Comparison of ENCODE assay signal across 8 cellular contexts in genomic region chr4:40897557-40898203, GRCh38.
A peak's percentile ranks its signal among the peaks of the same experiment; 100 is the strongest.
DNase-seq lines count a peak whose midpoint lies in the region; ATAC-seq and TF ChIP-seq lines count a peak whose summit lies in the region.

No MANE protein-coding gene starts in this region.

- POLR2A ChIA-PET in AG04449 (lab: Yijun Ruan, JAX): interaction anchor here (0.7 kb wide), 1 partner anchor 10 kb away, joined by 3 read pairs; no protein-coding TSS in a partner anchor

- ATAC-seq in GM18867 (IDR thresholded peaks at IDR 0.05; ENCODE audit: unreplicated experiment) (peak; percentile 74), HG03520 (IDR thresholded peaks at IDR 0.05; ENCODE audit: unreplicated experiment) (peak; percentile 55)

- no peak overlapping the region for H3K4me3 ChIP-seq in AG04449 (ENCODE audit: low read depth, low read length)

- peak; percentile 81 for TF ChIP-seq CTCF in AG04449 (IDR thresholded peaks at IDR 0.05; ENCODE audit: insufficient read depth, low read length, missing control alignments)

- DNase-seq in AG04449 (ENCODE audit: low read depth, low spot score) (no peak), NOMO-1 treated with DMSO at 0.1 percent for 48 hours (lab: John Stamatoyannopoulos, UW; ENCODE audit: unreplicated experiment) (peak; percentile 51), epidermal melanocyte (ENCODE audit: insufficient read length, low spot score) (peak; percentile 47), myocyte (ENCODE audit: low read depth) (peak; percentile 81)
- DNase-seq in activated CD8-positive, alpha-beta memory T cell treated with anti-CD3 and anti-CD28 coated beads, Interleukin-2, amount 50 U/mL, for 24 hours (ENCODE audit: extremely low read depth): peak; percentile 41
- peak; percentile 29 to 42 for DNase-seq in stimulated activated CD8-positive, alpha-beta memory T cell treated with anti-CD3 and anti-CD28 coated beads, Interleukin-7, amount 100 ng/mL, for 48 hours (ENCODE audit: extremely low read depth in 1 of 2, low read depth in 1 of 2)

- CTCF ChIA-PET in AG04449 (lab: Yijun Ruan, JAX): interaction anchor here (0.6 to 28.7 kb wide), 39 partner anchors 9 to 766 kb away, joined by 3 to 457 read pairs (median 4); no protein-coding TSS in a partner anchor
